ENCODE assay signal across 20 cellular contexts in the genomic region with DNA sequence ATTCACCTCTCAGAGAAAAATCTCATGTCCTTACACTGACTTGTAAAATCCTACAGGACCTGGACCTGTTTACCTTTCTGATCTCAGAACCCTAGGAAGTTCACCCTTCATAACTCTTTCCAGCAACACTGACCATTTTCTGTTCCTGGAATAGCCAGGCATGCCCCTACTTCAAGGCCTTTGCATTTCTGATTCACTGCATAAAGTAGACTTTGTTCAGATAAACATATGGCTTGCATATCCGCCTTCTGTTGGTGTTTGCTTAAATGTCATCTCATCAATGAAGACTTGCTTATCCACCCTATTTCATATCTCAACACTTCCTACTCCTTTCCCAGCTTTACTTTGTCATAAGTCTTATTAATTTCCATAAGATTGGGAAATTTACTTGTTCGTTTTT. TPM values are rescaled to one million over a fixed set of nuclear protein-coding genes. Genes with fewer than 3 reads are reported as not detected.
DNase-seq lines count a peak whose midpoint lies in the region; ATAC-seq and TF ChIP-seq lines count a peak whose summit lies in the region.
"Had no signal": no experiment of that assay in that cellular context is flagged by ENCODE, and none has a peak within 500 bp of the region (broad histone marks: within the 10 kb centered on the region; RNA-seq: fewer than 3 reads in every experiment).

No MANE protein-coding gene starts in this region.

- peak; percentile 61 for ATAC-seq in mucosa of descending colon
- ATAC-seq: A549 had no signal

- no peak overlapping the region for H3K27ac Mint-ChIP-seq in neural progenitor cell
- H3K27ac Mint-ChIP-seq: CD14-positive monocyte; CD4-positive, alpha-beta memory T cell; CD4-positive, CD25-positive, alpha-beta regulatory T cell; CD8-positive, alpha-beta memory T cell had no signal

- H3K4me3 ChIP-seq in mucosa of descending colon = no peak overlapping the region
- H3K4me3 ChIP-seq in neural progenitor cell = no peak overlapping the region
- H3K4me3 ChIP-seq: A549, BLaER1 had no signal

- H3K79me2 ChIP-seq in neural progenitor cell (ENCODE audit: low read depth) = no peaks in the 10 kb centered on the region

- H3K9ac ChIP-seq in neural progenitor cell = no peak overlapping the region
- H3K9ac ChIP-seq: BLaER1 had no signal

- H3K27ac ChIP-seq in neural progenitor cell = no peak overlapping the region
- H3K27ac ChIP-seq: 22Rv1, A549, BLaER1 had no signal

- H2AFZ ChIP-seq in neural progenitor cell (replicated peaks) = no peak overlapping the region

- H3K36me3 Mint-ChIP-seq in neural progenitor cell = no peaks in the 10 kb centered on the region
- H3K36me3 Mint-ChIP-seq: CD14-positive monocyte; CD4-positive, alpha-beta memory T cell; CD4-positive, CD25-positive, alpha-beta regulatory T cell; CD8-positive, alpha-beta memory T cell had no signal

- no peaks in the 10 kb centered on the region for H3K27me3 ChIP-seq in neural progenitor cell
- H3K27me3 ChIP-seq: BE2C, BLaER1 had no signal

- peak; percentile 2 for DNase-seq in DMS 273 (lab: John Stamatoyannopoulos, UW; ENCODE audit: unreplicated experiment)
- no peak for DNase-seq in DMS 273 treated with DMSO at 0.1 percent for 48 hours (lab: John Stamatoyannopoulos, UW)
- peak; percentile 5 for DNase-seq in Ammon's horn (ENCODE audit: low spot score)
- DNase-seq in mucosa of descending colon = no peak
- no peak for DNase-seq in neural progenitor cell (ENCODE audit: low spot score)
- DNase-seq in GM20000 (ENCODE audit: low spot score) = no peak
- DNase-seq: AML-193; BE2C; C1 segment of cervical spinal cord; Caco-2; Calu3; CD4-positive, alpha-beta memory T cell; CD4-positive, CD25-positive, alpha-beta regulatory T cell; CD8-positive, alpha-beta memory T cell; DMS79 treated with DMSO at 0.1 percent for 48 hours; GF-D8 had no signal

- H3K4me2 ChIP-seq in neural progenitor cell = no peak overlapping the region
- H3K4me2 ChIP-seq: A549, BLaER1 had no signal

- H3K27me3 Mint-ChIP-seq in neural progenitor cell (ENCODE audit: insufficient read depth, low read depth) = no peaks in the 10 kb centered on the region
- H3K27me3 Mint-ChIP-seq: CD4-positive, CD25-positive, alpha-beta regulatory T cell had no signal

- TF ChIP-seq CTCF in mucosa of descending colon (IDR thresholded peaks at IDR 0.05) (no peak), neural progenitor cell (IDR thresholded peaks at IDR 0.05) (no peak), GM20000 (IDR thresholded peaks at IDR 0.05; ENCODE audit: extremely low read depth, missing control alignments) (no peak)

- H3K4me1 ChIP-seq in mucosa of descending colon (ENCODE audit: low read depth) = no peaks in the 10 kb centered on the region
- no peaks in the 10 kb centered on the region for H3K4me1 ChIP-seq in neural progenitor cell
- H3K4me1 ChIP-seq: A549, BE2C, BLaER1, Caco-2 had no signal

- H3K9me3 ChIP-seq in mucosa of descending colon = peaks cover 5% of the 10 kb centered on the region
- no peaks in the 10 kb centered on the region for H3K9me3 ChIP-seq in neural progenitor cell (ENCODE audit: low read depth)
- H3K9me3 ChIP-seq: A549, BE2C, BLaER1, Caco-2 had no signal

- H4K20me1 ChIP-seq in neural progenitor cell (ENCODE audit: low read depth) = no peaks in the 10 kb centered on the region
- H4K20me1 ChIP-seq: BLaER1 had no signal

- intact Hi-C loops in mucosa of descending colon (cut with DNase I, micrococcal nuclease) = no loop called here

- no peaks in the 10 kb centered on the region for H3K4me1 Mint-ChIP-seq in neural progenitor cell
- H3K4me1 Mint-ChIP-seq: CD14-positive monocyte; CD4-positive, alpha-beta memory T cell; CD4-positive, CD25-positive, alpha-beta regulatory T cell; CD8-positive, alpha-beta memory T cell had no signal

- no peak overlapping the region for H3K4me3 Mint-ChIP-seq in neural progenitor cell
- H3K4me3 Mint-ChIP-seq: CD14-positive monocyte; CD4-positive, alpha-beta memory T cell; CD4-positive, CD25-positive, alpha-beta regulatory T cell; CD8-positive, alpha-beta memory T cell had no signal

- no peaks in the 10 kb centered on the region for H3F3A ChIP-seq in neural progenitor cell (ENCODE audit: low read depth)

- no peaks in the 10 kb centered on the region for H3K36me3 ChIP-seq in mucosa of descending colon (ENCODE audit: low read depth)
- no peaks in the 10 kb centered on the region for H3K36me3 ChIP-seq in neural progenitor cell
- H3K36me3 ChIP-seq: BE2C, BLaER1 had no signal

- peaks cover 3% of the 10 kb centered on the region for H3K9me3 Mint-ChIP-seq in neural progenitor cell

RNA-seq across cellular contexts. Expression of a gene that starts 57.4 kb away (rescaled TPM):
- total RNA-seq in mucosa of descending colon (10 to 100 TPM in 2 of 3 donors, 1 to 10 TPM in 1; 7.7 to 18.4 (median 13.3) TPM), neural progenitor cell (ENCODE audit: low replicate concordance) (66.5 and 105 TPM in 2 replicates)

Comparison
In these comparisons a context has a peak if more than half of its experiments do, and no peak if none do; other contexts are left out.
1. DNase-seq: peak in DMS 273 (single experiment) and Ammon's horn (single experiment); none in DMS 273 treated with DMSO at 0.1 percent for 48 hours (single experiment), mucosa of descending colon (0 of 3), neural progenitor cell (single experiment) and GM20000 (single experiment).